In genomic region chr3:20637729-20638128, GRCh38 we compare ENCODE assay signal across 1 cellular context.
A peak's percentile ranks its signal among the peaks of the same experiment; 100 is the strongest.
TF ChIP-seq lines count a peak whose summit lies in the region.

No MANE protein-coding gene starts in this region.

TF ChIP-seq in SK-N-SH, 30 proteins besides CTCF, POLR2A, EP300 and RAD21 (continued from another document):
- 0 out of 2 replicates have a peak, but pooled peaks have one; percentile 24 for TF ChIP-seq JUND (IDR thresholded peaks at IDR 0.05)
